7 cellular contexts compared by ENCODE assay signal in genomic region chr2:64873472-64873924, GRCh38.
DNase-seq lines count a peak whose midpoint lies in the region; FAIRE-seq and TF ChIP-seq lines count a peak whose summit lies in the region.

No MANE protein-coding gene starts in this region.

- FAIRE-seq in H54 (lab: Jason Lieb, UNC): no peak

- H3K9me3 ChIP-seq in Loucy (ENCODE audit: insufficient read depth, low read depth, low read length): no peaks in the 10 kb centered on the region
- H3K9me3 ChIP-seq in SU-DHL-6 (ENCODE audit: insufficient read depth, low read length): no peaks in the 10 kb centered on the region
- H3K9me3 ChIP-seq in hepatocyte (ENCODE audit: low read depth): no peaks in the 10 kb centered on the region
- H3K9me3 ChIP-seq in skeletal muscle tissue (ENCODE audit: control insufficient read depth in 3 of 3, low read length in 3 of 3): no peaks in the 10 kb centered on the region

- H3K9me2 ChIP-seq in Loucy (replicated peaks; ENCODE audit: low read depth, low read length) (no peaks in the 10 kb centered on the region), SU-DHL-6 (replicated peaks; ENCODE audit: insufficient read depth, low read length) (no peaks in the 10 kb centered on the region), hepatocyte (replicated peaks; ENCODE audit: insufficient read depth) (no peaks in the 10 kb centered on the region)

- no peaks in the 10 kb centered on the region for H3F3A ChIP-seq in Loucy (ENCODE audit: low read depth)
- H3F3A ChIP-seq in SU-DHL-6 (ENCODE audit: insufficient read depth): no peaks in the 10 kb centered on the region; the same call in 1 of the 2 replicates

- H3K27ac ChIP-seq in SU-DHL-6 (ENCODE audit: low read depth, low read length) (no peak overlapping the region), hepatocyte (no peak overlapping the region), skeletal muscle tissue (ENCODE audit: low read depth, low read length) (no peak overlapping the region)

- H4K20me1 ChIP-seq in Loucy (ENCODE audit: insufficient read depth, low read length, poor library complexity, severe bottlenecking): no peaks in the 10 kb centered on the region
- H4K20me1 ChIP-seq in SU-DHL-6 (ENCODE audit: low read depth, low read length): no peaks in the 10 kb centered on the region
- H4K20me1 ChIP-seq in hepatocyte (ENCODE audit: insufficient read depth, poor library complexity, severe bottlenecking): no peaks in the 10 kb centered on the region

- H3K4me3 ChIP-seq in Loucy (ENCODE audit: low read length, poor library complexity, severe bottlenecking) (no peak overlapping the region), SU-DHL-6 (ENCODE audit: insufficient read depth, low read length, poor library complexity, severe bottlenecking) (no peak overlapping the region), hepatocyte (no peak overlapping the region), skeletal muscle tissue (ENCODE audit: low read length in 3 of 3) (peak overlapping the region; percentile 70 to 73 (median 73))

- H3K36me3 ChIP-seq in Loucy (ENCODE audit: insufficient read depth, low read length) (no peaks in the 10 kb centered on the region), SU-DHL-6 (ENCODE audit: low read length) (no peaks in the 10 kb centered on the region), hepatocyte (replicated peaks; ENCODE audit: insufficient read depth, low read depth) (no peaks in the 10 kb centered on the region), skeletal muscle tissue (ENCODE audit: control insufficient read depth in 3 of 3, insufficient read depth in 3 of 3, low read length in 3 of 3) (no peaks in the 10 kb centered on the region)

- peak; percentile 96 for TF ChIP-seq CTCF in GM12872 (IDR thresholded peaks at IDR 0.05; ENCODE audit: insufficient read depth, low read depth, low read length)
- TF ChIP-seq CTCF in Loucy (conservative IDR thresholded peaks at IDR 0.05; ENCODE audit: low read length): peak; percentile 91
- TF ChIP-seq CTCF in SU-DHL-6 (IDR thresholded peaks at IDR 0.05; ENCODE audit: insufficient read depth, low read length, poor library complexity, severe bottlenecking): peak; percentile 82
- peak; percentile 93 for TF ChIP-seq CTCF in hepatocyte (IDR thresholded peaks at IDR 0.05; ENCODE audit: poor library complexity)

- peak overlapping the region; percentile 40 for H2AFZ ChIP-seq in Loucy (ENCODE audit: low read length)
- H2AFZ ChIP-seq in SU-DHL-6 (ENCODE audit: low read depth, low read length, severe bottlenecking): peak overlapping the region; percentile 70
- peak overlapping the region; percentile 24 for H2AFZ ChIP-seq in hepatocyte

- TF ChIP-seq POLR2A in H54 (IDR thresholded peaks at IDR 0.05; ENCODE audit: low read depth, low read length): no peak

- peak; percentile 52 for DNase-seq in H54 (ENCODE audit: insufficient read length, low spot score)
- DNase-seq in activated naive CD8-positive, alpha-beta T cell treated with anti-CD3 and anti-CD28 coated beads, Interleukin-2, amount 50 U/mL, for 16 hours (ENCODE audit: low read depth, low spot score): peak; percentile 60
- DNase-seq in hepatocyte (ENCODE audit: low spot score): peak; percentile 83

- H3K79me2 ChIP-seq in Loucy (ENCODE audit: insufficient read depth, low read length): no peaks in the 10 kb centered on the region
- no peaks in the 10 kb centered on the region for H3K79me2 ChIP-seq in SU-DHL-6 (ENCODE audit: insufficient read depth, low read length)
- no peaks in the 10 kb centered on the region for H3K79me2 ChIP-seq in hepatocyte

- H3K4me2 ChIP-seq in Loucy (ENCODE audit: low read depth, low read length, poor library complexity, severe bottlenecking) (peak overlapping the region; percentile 22), SU-DHL-6 (ENCODE audit: low read depth, low read length, poor library complexity, severe bottlenecking) (peak overlapping the region; percentile 40), hepatocyte (peak overlapping the region; percentile 62)

- no peaks in the 10 kb centered on the region for H3K27me3 ChIP-seq in Loucy (ENCODE audit: insufficient read depth, low read length, poor library complexity, severe bottlenecking)
- H3K27me3 ChIP-seq in SU-DHL-6 (ENCODE audit: low read length): no peaks in the 10 kb centered on the region
- H3K27me3 ChIP-seq in hepatocyte: no peaks in the 10 kb centered on the region
- no peaks in the 10 kb centered on the region for H3K27me3 ChIP-seq in skeletal muscle tissue (ENCODE audit: control insufficient read depth in 3 of 3, insufficient read depth in 3 of 3, low read length in 3 of 3)

- H3K4me1 ChIP-seq in Loucy (ENCODE audit: insufficient read depth, low read length, poor library complexity, severe bottlenecking): no peaks in the 10 kb centered on the region
- H3K4me1 ChIP-seq in hepatocyte (ENCODE audit: insufficient read depth): no peaks in the 10 kb centered on the region
- peaks cover 0 to 8% (median 7%) of the 10 kb centered on the region in 3 donors for H3K4me1 ChIP-seq in skeletal muscle tissue (ENCODE audit: control insufficient read depth in 3 of 3, insufficient read depth in 3 of 3, low read length in 3 of 3)

- WGBS in hepatocyte (ENCODE audit: low lambda C conversion rate, missing lambda C conversion rate): 5% methylated on average over 14 of the region's 14 CpGs

- H3K9ac ChIP-seq in Loucy (ENCODE audit: low read depth, low read length, poor library complexity, severe bottlenecking): no peak overlapping the region
- H3K9ac ChIP-seq in SU-DHL-6 (ENCODE audit: low read length): no peak overlapping the region
- H3K9ac ChIP-seq in skeletal muscle tissue (ENCODE audit: low read depth in 1 of 3, low read length in 3 of 3): peak overlapping the region in 2 of 3 donors; percentile 56 to 72

Comparison
In these comparisons a context has a peak if more than half of its experiments do, and no peak if none do; other contexts are left out.
1. H3K4me3 ChIP-seq: peak in skeletal muscle tissue (3 of 3); none in Loucy (single experiment), SU-DHL-6 (single experiment) and hepatocyte (single experiment).
2. H3K9ac ChIP-seq: peak in skeletal muscle tissue (2 of 3); none in Loucy (single experiment) and SU-DHL-6 (single experiment).
3. Peak in every context shown above with its lines, with median percentiles within 50 percentile points of each other: CTCF ChIP-seq, DNase-seq, H2AFZ ChIP-seq and H3K4me2 ChIP-seq.